In genomic region chr9:95229230-95229933, GRCh38 we compare ENCODE assay signal across 19 cellular contexts.
A peak's percentile ranks its signal among the peaks of the same experiment; 100 is the strongest.
DNase-seq lines count a peak whose midpoint lies in the region; ATAC-seq, FAIRE-seq and TF ChIP-seq lines count a peak whose summit lies in the region.
"Had no signal": no experiment of that assay in that cellular context is flagged by ENCODE, and none has a peak within 500 bp of the region (broad histone marks: within the 10 kb centered on the region; RNA-seq: fewer than 3 reads in every experiment).

No MANE protein-coding gene starts in this region.

- TF ChIP-seq CTCF in K562 (IDR thresholded peaks at IDR 0.05 in 2 of 3, conservative IDR thresholded peaks at IDR 0.05 in 1 of 3; ENCODE audit: insufficient read depth in 2 of 3, low read depth in 1 of 3, low read length in 3 of 3), result no peak
- no peak for TF ChIP-seq CTCF in HepG2 (CRISPR knock-in tag; IDR thresholded peaks at IDR 0.05)
- TF ChIP-seq CTCF in SK-N-SH (IDR thresholded peaks at IDR 0.05), result no peak

- in situ Hi-C loops in K562 (cut with MboI) (no loop called here), HepG2 (cut with HindIII; ENCODE audit: extremely low pct_ligation_motif_present, low pct_unique_long_range_greater_than_20kb) (no loop called here)

- H3F3A ChIP-seq in SK-N-SH (replicated peaks; ENCODE audit: insufficient read depth), result no peaks in the 10 kb centered on the region

- no peak for FAIRE-seq in K562 (lab: Jason Lieb, UNC)
- peak; percentile 12 for FAIRE-seq in HepG2 (lab: Jason Lieb, UNC)
- FAIRE-seq: A204.1, GM12892, HTR-8/SVneo had no signal

- H4K20me1 ChIP-seq in K562 (replicated peaks; ENCODE audit: control insufficient read depth, insufficient read depth, low read length), result no peaks in the 10 kb centered on the region
- H4K20me1 ChIP-seq in HepG2 (ENCODE audit: insufficient read depth, low read length), result no peaks in the 10 kb centered on the region
- no peaks in the 10 kb centered on the region for H4K20me1 ChIP-seq in SK-N-SH (ENCODE audit: insufficient read depth)

- H3K9ac ChIP-seq in K562 (ENCODE audit: insufficient read depth in 1 of 2, low read depth in 2 of 2, low read length in 2 of 2) (no peak overlapping the region), HepG2 (ENCODE audit: insufficient read depth, low read depth, low read length) (no peak overlapping the region), SK-N-SH (no peak overlapping the region)

- TF ChIP-seq POLR2A in K562 (conservative IDR thresholded peaks at IDR 0.05) (no peak), HepG2 (IDR thresholded peaks at IDR 0.05; ENCODE audit: insufficient read depth in 1 of 2, low read depth in 2 of 2, low read length in 2 of 2) (no peak)

- CTCF ChIA-PET in K562 (lab: Yijun Ruan, JAX; ENCODE audit: low intra/inter-chr PET ratio), result no interaction called here
- CTCF ChIA-PET in HepG2 (lab: Yijun Ruan, JAX; ENCODE audit: low intra/inter-chr PET ratio, low total read pairs), result no interaction called here
- CTCF ChIA-PET in SK-N-SH (lab: Yijun Ruan, JAX), result interaction anchor here (1.4 kb wide), 1 partner anchor 11 kb away, joined by 3 read pairs; no protein-coding TSS in a partner anchor

- H3K79me2 ChIP-seq in K562 (ENCODE audit: control insufficient read depth, insufficient read depth, low read length) (no peaks in the 10 kb centered on the region), HepG2 (ENCODE audit: insufficient read depth, low read length) (no peaks in the 10 kb centered on the region), SK-N-SH (ENCODE audit: insufficient read depth) (no peaks in the 10 kb centered on the region)

- DNase-seq in A172 (ENCODE audit: low spot score) (peak; percentile 6), HT-29 (ENCODE audit: low spot score) (peak; percentile 13), K562 (ENCODE audit: extremely low read depth in 1 of 4, low spot score in 3 of 4) (peak in 1 of 4 experiments; percentile 5), HepG2 (ENCODE audit: low spot score) (peak; percentile 33), SK-N-SH (no peak), NCI-H510A (lab: John Stamatoyannopoulos, UW) (no peak)
- DNase-seq: Calu3; CD4-positive, alpha-beta T cell; HFFc6; NCI-H1417; NCI-H187; NCI-H2227 treated with DMSO at 0.1 percent for 48 hours; NCI-H524 treated with DMSO at 0.1 percent for 48 hours; SJCRH30 had no signal

- H3K9me3 ChIP-seq in K562 (replicated peaks; ENCODE audit: control insufficient read depth, insufficient read depth, low read depth, low read length) (no peaks in the 10 kb centered on the region), HepG2 (ENCODE audit: low read length) (no peaks in the 10 kb centered on the region), SK-N-SH (no peaks in the 10 kb centered on the region)

- peak; percentile 40; the same call in 1 of the 3 replicates for ATAC-seq in K562
- peak; percentile 42; the same call in 1 of the 3 replicates for ATAC-seq in HepG2
- no peak for ATAC-seq in GM19035 (IDR thresholded peaks at IDR 0.05; ENCODE audit: unreplicated experiment)
- ATAC-seq in HG03025 (IDR thresholded peaks at IDR 0.05; ENCODE audit: low FRiP score, unreplicated experiment), result no peak

- H3K27me3 ChIP-seq in K562 (ENCODE audit: control insufficient read depth in 2 of 2, insufficient read depth in 2 of 2, low read length in 2 of 2), result no peaks in the 10 kb centered on the region
- H3K27me3 ChIP-seq in HepG2 (ENCODE audit: control insufficient read depth in 1 of 2, insufficient read depth in 2 of 2, low read length in 2 of 2), result no peaks in the 10 kb centered on the region
- no peaks in the 10 kb centered on the region for H3K27me3 ChIP-seq in SK-N-SH (ENCODE audit: insufficient read depth)
- H3K27me3 ChIP-seq: SJCRH30 had no signal

- H3K4me2 ChIP-seq in K562 (ENCODE audit: insufficient read depth, low read length) (no peak overlapping the region), HepG2 (ENCODE audit: low read depth, low read length) (no peak overlapping the region), SK-N-SH (no peak overlapping the region)

- H2AFZ ChIP-seq in K562 (ENCODE audit: low read depth, low read length) (no peak overlapping the region), HepG2 (ENCODE audit: low read length) (no peak overlapping the region), SK-N-SH (ENCODE audit: low read depth) (no peak overlapping the region)

- 15% methylated on average over 3 of the region's 4 CpGs for WGBS in K562 (ENCODE audit: insufficient coverage, low coverage, missing lambda C conversion rate)
- 75% methylated on average over 4 of the region's 4 CpGs for WGBS in HepG2 (ENCODE audit: low lambda C conversion rate)
- 81% methylated on average over 4 of the region's 4 CpGs for WGBS in SK-N-SH (ENCODE audit: low lambda C conversion rate)

- TF ChIP-seq EP300 in K562 (IDR thresholded peaks at IDR 0.05; ENCODE audit: low read length), result no peak
- no peak for TF ChIP-seq EP300 in HepG2 (IDR thresholded peaks at IDR 0.05; ENCODE audit: low read depth in 2 of 2, low read length in 2 of 2)
- TF ChIP-seq EP300 in HepG2 (CRISPR knock-in tag; IDR thresholded peaks at IDR 0.05; ENCODE audit: borderline replicate concordance), result no peak
- TF ChIP-seq EP300 in SK-N-SH (IDR thresholded peaks at IDR 0.05; ENCODE audit: borderline replicate concordance in 1 of 2, low read depth in 1 of 2, low read length in 1 of 2), result no peak

- no peak overlapping the region for H3K4me3 ChIP-seq in K562
- H3K4me3 ChIP-seq in HepG2 (replicated peaks in 1 of 3; ENCODE audit: insufficient read depth in 1 of 3, low read depth in 2 of 3, low read length in 3 of 3), result no peak overlapping the region
- no peak overlapping the region for H3K4me3 ChIP-seq in SK-N-SH (ENCODE audit: low read depth in 2 of 2, low read length in 1 of 2)
- H3K4me3 ChIP-seq: SJCRH30 had no signal

- BruUV-seq in K562 (replicated peaks; lab: Mats Ljungman, UMichigan) (no TSS peak), HepG2 (replicated peaks; lab: Mats Ljungman, UMichigan) (no TSS peak)

- intact Hi-C loops in K562 (cut with micrococcal nuclease), result no loop called here
- intact Hi-C loops in HepG2 (cut with micrococcal nuclease; ENCODE audit: unreplicated experiment), result no loop called here

- H3K27ac ChIP-seq in K562 (ENCODE audit: extremely low read depth, low read depth, low read length) (no peak overlapping the region), HepG2 (ENCODE audit: extremely low read length, insufficient read depth, low read length) (peak overlapping the region; percentile 11), SK-N-SH (ENCODE audit: low read depth in 2 of 2, low read length in 1 of 2) (no peak overlapping the region)
- H3K27ac ChIP-seq: SJCRH30 had no signal

- POLR2A ChIA-PET in K562 (lab: Yijun Ruan, JAX) (interaction anchor here (0.7 to 1.2 kb wide), 3 partner anchors 10 to 706 kb away, joined by 3 read pairs; no protein-coding TSS in a partner anchor), HepG2 (lab: Yijun Ruan, JAX) (interaction anchor here (2.0 kb wide), 1 partner anchor 13 kb away, joined by 5 read pairs; no protein-coding TSS in a partner anchor), SK-N-SH (lab: Yijun Ruan, JAX) (no interaction called here)

- H3K4me1 ChIP-seq in K562 (replicated peaks in 1 of 2; ENCODE audit: control insufficient read depth in 2 of 2, insufficient read depth in 2 of 2, low read length in 2 of 2) (no peaks in the 10 kb centered on the region), HepG2 (ENCODE audit: insufficient read depth, low read length) (peaks cover 46% of the 10 kb centered on the region), SK-N-SH (ENCODE audit: control insufficient read depth in 1 of 2, insufficient read depth in 2 of 2, low read depth in 1 of 2, low read length in 1 of 2) (peaks cover 0 to 12% of the 10 kb centered on the region in 2 experiments; a peak in 2 of 4 replicates)

- H3K36me3 ChIP-seq in K562 (ENCODE audit: control insufficient read depth, insufficient read depth, low read length) (no peaks in the 10 kb centered on the region), HepG2 (replicated peaks in 1 of 2; ENCODE audit: control insufficient read depth in 1 of 2, insufficient read depth in 2 of 2, low read length in 2 of 2) (no peaks in the 10 kb centered on the region; a peak in 3 of 5 replicates), SK-N-SH (replicated peaks in 1 of 2; ENCODE audit: control insufficient read depth in 1 of 2, insufficient read depth in 2 of 2, low read length in 1 of 2) (peaks cover 0 to under 1% of the 10 kb centered on the region in 2 experiments)

- TF ChIP-seq RAD21 in K562 (CRISPR knock-in tag; conservative IDR thresholded peaks at IDR 0.05 in 1 of 2, IDR thresholded peaks at IDR 0.05 in 1 of 2), result no peak
- no peak for TF ChIP-seq RAD21 in HepG2 (CRISPR knock-in tag; IDR thresholded peaks at IDR 0.05)
- no peak for TF ChIP-seq RAD21 in SK-N-SH (IDR thresholded peaks at IDR 0.05; ENCODE audit: low read length)

- H3K9me1 ChIP-seq in K562 (ENCODE audit: control insufficient read depth, insufficient read depth, low read length), result no peaks in the 10 kb centered on the region

- no peaks in the 10 kb centered on the region for H3K9me2 ChIP-seq in SK-N-SH

TF ChIP-seq in K562, 482 proteins besides CTCF, POLR2A, EP300 and RAD21 (continues in another document):
- peak; percentile 70 for TF ChIP-seq MEIS2 (IDR thresholded peaks at IDR 0.05; ENCODE audit: partially characterized antibody)

TF ChIP-seq in HepG2, 621 proteins besides CTCF, POLR2A, EP300 and RAD21 (continues in another document):
- TF ChIP-seq HNF4G (IDR thresholded peaks at IDR 0.05; ENCODE audit: borderline replicate concordance, low read depth, low read length) (peak; percentile 65), HNF4G (CRISPR knock-in tag; IDR thresholded peaks at IDR 0.05; ENCODE audit: borderline replicate concordance, low read depth) (no peak), ZNF607 (CRISPR knock-in tag; IDR thresholded peaks at IDR 0.05; ENCODE audit: borderline replicate concordance) (peak; percentile 28; the same call in 1 of the 2 replicates)

TF ChIP-seq in SK-N-SH, 30 proteins besides CTCF, POLR2A, EP300 and RAD21:
- no peak for TF ChIP-seq TEAD4 (IDR thresholded peaks at IDR 0.05; ENCODE audit: borderline replicate concordance, insufficient read depth)
- no peak for TF ChIP-seq FOXJ3 (CRISPR knock-in tag; IDR thresholded peaks at IDR 0.05)
- TF ChIP-seq NFIC (IDR thresholded peaks at IDR 0.05; ENCODE audit: borderline replicate concordance), result no peak
- no peak for TF ChIP-seq ELF1 (IDR thresholded peaks at IDR 0.05)
- TF ChIP-seq CHD2 (IDR thresholded peaks at IDR 0.05; ENCODE audit: low read length, partially characterized antibody), result no peak
TF ChIP-seq in SK-N-SH: peak in this region for 0.

Comparison
In these comparisons a context has a peak if more than half of its experiments do, and no peak if none do; other contexts are left out.
1. DNase-seq: peak in A172 (single experiment), HT-29 (single experiment) and HepG2 (single experiment); none in SK-N-SH (single experiment) and NCI-H510A (single experiment).
2. ATAC-seq: peak in K562 (single experiment) and HepG2 (single experiment); none in GM19035 (single experiment) and HG03025 (single experiment).